In the genomic region with DNA sequence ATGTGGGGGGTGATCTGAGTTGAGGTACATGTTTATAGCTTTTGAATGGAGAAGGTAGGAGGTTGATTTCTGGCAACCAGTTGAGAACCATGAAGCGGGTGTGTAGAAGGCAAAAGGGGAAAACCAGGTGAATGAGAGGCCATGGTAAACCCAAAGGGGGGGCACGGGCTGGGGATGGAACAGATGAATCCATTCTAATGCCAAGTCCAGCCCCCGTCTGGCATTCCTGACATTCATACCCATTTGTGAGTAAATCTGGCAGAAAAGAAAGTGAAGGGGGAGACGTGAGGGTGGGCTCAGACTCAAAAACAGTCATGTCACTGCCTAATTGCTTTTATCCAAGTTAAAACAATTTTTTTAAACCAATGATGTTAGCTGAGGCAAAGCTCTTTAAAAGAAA, we compare ENCODE assay signal across 1 cellular context.
TF ChIP-seq lines count a peak whose summit lies in the region.

No MANE protein-coding gene starts in this region.

TF ChIP-seq in GM23338, 12 proteins besides CTCF, POLR2A, EP300 and RAD21 (continued from another document):
- TF ChIP-seq ETS1 (IDR thresholded peaks at IDR 0.05) (no peak), NANOG (IDR thresholded peaks at IDR 0.05; ENCODE audit: borderline replicate concordance) (no peak), ZNF331 (CRISPR knock-in tag; IDR thresholded peaks at IDR 0.05; ENCODE audit: low read depth) (no peak), CREB1 (CRISPR knock-in tag; IDR thresholded peaks at IDR 0.05; ENCODE audit: low read depth) (no peak), EZH2phosphoT487 (IDR thresholded peaks at IDR 0.05; ENCODE audit: unreplicated experiment) (no peak), STAT1 (IDR thresholded peaks at IDR 0.05; ENCODE audit: unreplicated experiment) (no peak), ZNF114 (CRISPR knock-in tag; IDR thresholded peaks at IDR 0.05) (no peak), JUNB (IDR thresholded peaks at IDR 0.05; ENCODE audit: unreplicated experiment) (no peak)
- TF ChIP-seq, protein P1, sequence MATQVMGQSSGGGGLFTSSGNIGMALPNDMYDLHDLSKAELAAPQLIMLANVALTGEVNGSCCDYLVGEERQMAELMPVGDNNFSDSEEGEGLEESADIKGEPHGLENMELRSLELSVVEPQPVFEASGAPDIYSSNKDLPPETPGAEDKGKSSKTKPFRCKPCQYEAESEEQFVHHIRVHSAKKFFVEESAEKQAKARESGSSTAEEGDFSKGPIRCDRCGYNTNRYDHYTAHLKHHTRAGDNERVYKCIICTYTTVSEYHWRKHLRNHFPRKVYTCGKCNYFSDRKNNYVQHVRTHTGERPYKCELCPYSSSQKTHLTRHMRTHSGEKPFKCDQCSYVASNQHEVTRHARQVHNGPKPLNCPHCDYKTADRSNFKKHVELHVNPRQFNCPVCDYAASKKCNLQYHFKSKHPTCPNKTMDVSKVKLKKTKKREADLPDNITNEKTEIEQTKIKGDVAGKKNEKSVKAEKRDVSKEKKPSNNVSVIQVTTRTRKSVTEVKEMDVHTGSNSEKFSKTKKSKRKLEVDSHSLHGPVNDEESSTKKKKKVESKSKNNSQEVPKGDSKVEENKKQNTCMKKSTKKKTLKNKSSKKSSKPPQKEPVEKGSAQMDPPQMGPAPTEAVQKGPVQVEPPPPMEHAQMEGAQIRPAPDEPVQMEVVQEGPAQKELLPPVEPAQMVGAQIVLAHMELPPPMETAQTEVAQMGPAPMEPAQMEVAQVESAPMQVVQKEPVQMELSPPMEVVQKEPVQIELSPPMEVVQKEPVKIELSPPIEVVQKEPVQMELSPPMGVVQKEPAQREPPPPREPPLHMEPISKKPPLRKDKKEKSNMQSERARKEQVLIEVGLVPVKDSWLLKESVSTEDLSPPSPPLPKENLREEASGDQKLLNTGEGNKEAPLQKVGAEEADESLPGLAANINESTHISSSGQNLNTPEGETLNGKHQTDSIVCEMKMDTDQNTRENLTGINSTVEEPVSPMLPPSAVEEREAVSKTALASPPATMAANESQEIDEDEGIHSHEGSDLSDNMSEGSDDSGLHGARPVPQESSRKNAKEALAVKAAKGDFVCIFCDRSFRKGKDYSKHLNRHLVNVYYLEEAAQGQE (IDR thresholded peaks at IDR 0.05; ENCODE audit: unreplicated experiment): no peak
